ENCODE assay signal across 1 cellular context in the genomic region with DNA sequence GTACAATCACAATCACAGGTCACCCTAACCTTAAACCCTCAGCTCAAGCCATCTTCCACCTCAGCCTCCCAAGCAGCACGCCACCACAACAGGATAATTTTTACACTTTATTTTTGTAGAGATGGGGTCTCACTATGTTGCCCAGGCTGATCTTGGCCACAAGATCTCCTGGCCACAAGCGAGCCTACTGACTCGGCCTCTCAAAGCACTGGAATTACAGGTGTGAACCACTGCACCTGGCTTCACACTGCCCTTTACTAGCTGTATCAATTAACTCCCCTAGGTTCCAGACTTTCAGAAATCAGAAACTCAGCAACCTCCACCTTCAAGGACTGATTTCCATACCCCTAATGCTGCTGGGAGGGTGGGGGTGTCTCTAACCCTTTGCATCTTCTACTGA.
TF ChIP-seq lines count a peak whose summit lies in the region.

No MANE protein-coding gene starts in this region.

TF ChIP-seq in HepG2, 621 proteins besides CTCF, POLR2A, EP300 and RAD21:
- TF ChIP-seq ZFP1 (CRISPR knock-in tag; IDR thresholded peaks at IDR 0.05) (no peak), ZNF44 (CRISPR knock-in tag; IDR thresholded peaks at IDR 0.05) (no peak), POGZ (CRISPR knock-in tag; IDR thresholded peaks at IDR 0.05) (no peak), HES4 (CRISPR knock-in tag; IDR thresholded peaks at IDR 0.05; ENCODE audit: borderline replicate concordance) (no peak), ZNF850 (CRISPR knock-in tag; conservative IDR thresholded peaks at IDR 0.05) (no peak), ZNF792 (CRISPR knock-in tag; IDR thresholded peaks at IDR 0.05) (no peak), ZNF572 (CRISPR knock-in tag; IDR thresholded peaks at IDR 0.05) (no peak), ZNF121 (CRISPR knock-in tag; IDR thresholded peaks at IDR 0.05) (0 out of 2 replicates have a peak, but pooled peaks have one; percentile 15)
- TF ChIP-seq, protein P1, sequence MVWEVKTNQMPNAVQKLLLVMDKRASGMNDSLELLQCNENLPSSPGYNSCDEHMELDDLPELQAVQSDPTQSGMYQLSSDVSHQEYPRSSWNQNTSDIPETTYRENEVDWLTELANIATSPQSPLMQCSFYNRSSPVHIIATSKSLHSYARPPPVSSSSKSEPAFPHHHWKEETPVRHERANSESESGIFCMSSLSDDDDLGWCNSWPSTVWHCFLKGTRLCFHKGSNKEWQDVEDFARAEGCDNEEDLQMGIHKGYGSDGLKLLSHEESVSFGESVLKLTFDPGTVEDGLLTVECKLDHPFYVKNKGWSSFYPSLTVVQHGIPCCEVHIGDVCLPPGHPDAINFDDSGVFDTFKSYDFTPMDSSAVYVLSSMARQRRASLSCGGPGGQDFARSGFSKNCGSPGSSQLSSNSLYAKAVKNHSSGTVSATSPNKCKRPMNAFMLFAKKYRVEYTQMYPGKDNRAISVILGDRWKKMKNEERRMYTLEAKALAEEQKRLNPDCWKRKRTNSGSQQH (CRISPR knock-in tag; IDR thresholded peaks at IDR 0.05; ENCODE audit: low read depth): no peak
